In genomic region chr2:10124538-10125045, GRCh38 we compare ENCODE assay signal across 8 cellular contexts. TPM values are rescaled to one million over a fixed set of nuclear protein-coding genes. Genes with fewer than 3 reads are reported as not detected.
DNase-seq lines count a peak whose midpoint lies in the region; ATAC-seq and TF ChIP-seq lines count a peak whose summit lies in the region.

No MANE protein-coding gene starts in this region.

- POLR2A ChIA-PET in WTC11 (lab: Charles Lee): interaction anchor here (0.8 kb wide), 1 partner anchor 310 kb away, joined by 3 read pairs; no protein-coding TSS in a partner anchor

- H3K9me3 Mint-ChIP-seq in CD4-positive, CD25-positive, alpha-beta regulatory T cell: peaks cover 0 to 1% (median 0%) of the 10 kb centered on the region in 7 donors
- no peaks in the 10 kb centered on the region for H3K9me3 Mint-ChIP-seq in WTC11
- no peaks in the 10 kb centered on the region for H3K9me3 Mint-ChIP-seq in progenitor cell of endocrine pancreas (ENCODE audit: low read depth)

- H3K27me3 Mint-ChIP-seq in CD4-positive, CD25-positive, alpha-beta regulatory T cell: peaks cover 6% of the 10 kb centered on the region
- no peaks in the 10 kb centered on the region for H3K27me3 Mint-ChIP-seq in WTC11 (ENCODE audit: low read depth)
- H3K27me3 Mint-ChIP-seq in progenitor cell of endocrine pancreas: peaks cover 3% of the 10 kb centered on the region

- no peak for ATAC-seq in CD4-positive, CD25-positive, alpha-beta regulatory T cell (ENCODE audit: low read depth in 2 of 2)
- ATAC-seq in WTC11: no peak
- no peak for ATAC-seq in HG02852 (IDR thresholded peaks at IDR 0.05; ENCODE audit: unreplicated experiment)

- H4K20me1 ChIP-seq in GM23248 (ENCODE audit: insufficient read depth): no peaks in the 10 kb centered on the region

- H3K4me1 Mint-ChIP-seq in CD4-positive, CD25-positive, alpha-beta regulatory T cell: peaks cover 19 to 73% (median 51%) of the 10 kb centered on the region in 4 donors
- peaks cover 36% of the 10 kb centered on the region for H3K4me1 Mint-ChIP-seq in WTC11
- H3K4me1 Mint-ChIP-seq in progenitor cell of endocrine pancreas (ENCODE audit: low read depth): peaks cover 31% of the 10 kb centered on the region

- WGBS in GM23248 (ENCODE audit: low coverage in 1 of 2, low lambda C conversion rate in 2 of 2, missing lambda C conversion rate in 2 of 2), 2 experiments: 2 to 3% methylated on average over 5 of the region's 5 CpGs

- peak overlapping the region; percentile 93 for H3K4me2 ChIP-seq in GM23248 (ENCODE audit: unreplicated experiment)

- H3K9me3 ChIP-seq in CD4-positive, CD25-positive, alpha-beta regulatory T cell (ENCODE audit: control insufficient read depth in 2 of 2, low read length in 2 of 2): no peaks in the 10 kb centered on the region
- H3K9me3 ChIP-seq in GM23248 (ENCODE audit: low read depth): no peaks in the 10 kb centered on the region

- H3K27me3 ChIP-seq in CD4-positive, CD25-positive, alpha-beta regulatory T cell (ENCODE audit: control insufficient read depth, insufficient read depth, low read length): no peaks in the 10 kb centered on the region
- no peaks in the 10 kb centered on the region for H3K27me3 ChIP-seq in GM23248 (replicated peaks; ENCODE audit: insufficient read depth)

- peaks cover 64% of the 10 kb centered on the region for H3K4me1 ChIP-seq in CD4-positive, CD25-positive, alpha-beta regulatory T cell (ENCODE audit: control insufficient read depth, insufficient read depth, low read length, poor library complexity, severe bottlenecking)
- peaks cover 29% of the 10 kb centered on the region for H3K4me1 ChIP-seq in GM23248 (ENCODE audit: insufficient read depth)

- H3K9me2 ChIP-seq in GM23248 (ENCODE audit: insufficient read depth): no peaks in the 10 kb centered on the region

- peaks cover 30% of the 10 kb centered on the region for H3F3A ChIP-seq in GM23248 (ENCODE audit: insufficient read depth)

- H3K79me2 ChIP-seq in GM23248 (ENCODE audit: insufficient read depth): peaks cover 6% of the 10 kb centered on the region; the same call in 1 of the 2 replicates

- H3K36me3 Mint-ChIP-seq in CD4-positive, CD25-positive, alpha-beta regulatory T cell: no peaks in the 10 kb centered on the region
- H3K36me3 Mint-ChIP-seq in WTC11 (peaks cover 61% of the 10 kb centered on the region), progenitor cell of endocrine pancreas (ENCODE audit: insufficient read depth) (peaks cover 10% of the 10 kb centered on the region)

- no peak overlapping the region for H2AFZ ChIP-seq in GM23248

- peak overlapping the region; percentile 53 for H3K27ac ChIP-seq in CD4-positive, CD25-positive, alpha-beta regulatory T cell (ENCODE audit: insufficient read depth, low read length, poor library complexity, severe bottlenecking)
- peak overlapping the region; percentile 83 for H3K27ac ChIP-seq in GM23248

- peak overlapping the region; percentile 68 for H3K4me3 ChIP-seq in CD4-positive, CD25-positive, alpha-beta regulatory T cell (ENCODE audit: low read depth, low read length)
- H3K4me3 ChIP-seq in GM23248 (peak overlapping the region; percentile 80), fibroblast of pulmonary artery (replicated peaks; ENCODE audit: low read depth, low read length) (no peak overlapping the region)

- peak overlapping the region; percentile 11 to 96 (median 86) for H3K4me3 Mint-ChIP-seq in CD4-positive, CD25-positive, alpha-beta regulatory T cell
- H3K4me3 Mint-ChIP-seq in WTC11: peak overlapping the region; percentile 91
- peak overlapping the region; percentile 81 for H3K4me3 Mint-ChIP-seq in progenitor cell of endocrine pancreas (ENCODE audit: low read depth)

- no peaks in the 10 kb centered on the region for H3K36me3 ChIP-seq in CD4-positive, CD25-positive, alpha-beta regulatory T cell (ENCODE audit: control insufficient read depth, insufficient read depth, low read length)
- H3K36me3 ChIP-seq in GM23248 (ENCODE audit: low read depth): no peaks in the 10 kb centered on the region

- peak; percentile 40 for TF ChIP-seq CTCF in WTC11 (IDR thresholded peaks at IDR 0.05)
- TF ChIP-seq CTCF in fibroblast of pulmonary artery (IDR thresholded peaks at IDR 0.05; ENCODE audit: low read length, missing control alignments): peak; percentile 60
- TF ChIP-seq CTCF in progenitor cell of endocrine pancreas (IDR thresholded peaks at IDR 0.05; ENCODE audit: unreplicated experiment): peak; percentile 81

- CTCF ChIA-PET in WTC11 (lab: Charles Lee): interaction anchor here (0.5 to 3.2 kb wide), 25 partner anchors 8 to 322 kb away, joined by 3 to 47 read pairs (median 4); partner anchors contain the start of genes CYS1 and HPCAL1

- peak overlapping the region in 2 of 3 donors; percentile 22 to 86 for H3K27ac Mint-ChIP-seq in CD4-positive, CD25-positive, alpha-beta regulatory T cell
- H3K27ac Mint-ChIP-seq in WTC11: no peak overlapping the region
- H3K27ac Mint-ChIP-seq in progenitor cell of endocrine pancreas: no peak overlapping the region

- in situ Hi-C loops in GM23248 (cut with MboI): loop anchor here (25.0 kb wide), 1 partner anchor 538 kb away; no protein-coding TSS in a partner anchor

- DNase-seq in CD4-positive, CD25-positive, alpha-beta regulatory T cell: peak; percentile 45 to 86 (median 80)
- peak; percentile 87 for DNase-seq in GM23248
- DNase-seq in NCI-H345 treated with DMSO at 0.1 percent for 48 hours (lab: John Stamatoyannopoulos, UW; ENCODE audit: unreplicated experiment): peak; percentile 50
- DNase-seq in WTC11 (ENCODE audit: low spot score): no peak
- peak; percentile 85 for DNase-seq in fibroblast of pulmonary artery (ENCODE audit: low read depth)
- DNase-seq in progenitor cell of endocrine pancreas (ENCODE audit: low spot score, unreplicated experiment): no peak
- no peak for DNase-seq in NCI-H128 (lab: John Stamatoyannopoulos, UW; ENCODE audit: unreplicated experiment)

- peak overlapping the region; percentile 69 for H3K9ac ChIP-seq in GM23248

TF ChIP-seq in WTC11, 78 proteins besides CTCF, POLR2A, EP300 and RAD21:
- TF ChIP-seq IRF2 (CRISPR knock-in tag; IDR thresholded peaks at IDR 0.05; ENCODE audit: borderline replicate concordance, low read depth): no peak
- TF ChIP-seq E2F5 (CRISPR knock-in tag; IDR thresholded peaks at IDR 0.05): no peak
- no peak for TF ChIP-seq FOXJ3 (CRISPR knock-in tag; IDR thresholded peaks at IDR 0.05; ENCODE audit: borderline replicate concordance)
- TF ChIP-seq NR3C1 (CRISPR knock-in tag; conservative IDR thresholded peaks at IDR 0.05; ENCODE audit: low read depth): no peak
- TF ChIP-seq ZNF423 (CRISPR knock-in tag; IDR thresholded peaks at IDR 0.05): no peak
- TF ChIP-seq KAT7 (CRISPR knock-in tag; IDR thresholded peaks at IDR 0.05; ENCODE audit: borderline replicate concordance): no peak
- TF ChIP-seq ZNF219 (CRISPR knock-in tag; IDR thresholded peaks at IDR 0.05; ENCODE audit: borderline replicate concordance): no peak
- no peak for TF ChIP-seq ZNF121 (CRISPR knock-in tag; IDR thresholded peaks at IDR 0.05)
- TF ChIP-seq SP1 (CRISPR knock-in tag; conservative IDR thresholded peaks at IDR 0.05): no peak
- no peak for TF ChIP-seq PRDM15 (CRISPR knock-in tag; IDR thresholded peaks at IDR 0.05)
- TF ChIP-seq SOX15 (CRISPR knock-in tag; IDR thresholded peaks at IDR 0.05): no peak

RNA-seq across cellular contexts. Expression of gene RRM2, which starts 2.1 kb away (rescaled TPM):
- total RNA-seq in CD4-positive, CD25-positive, alpha-beta regulatory T cell: 7.9 TPM
- polyA plus RNA-seq in CD4-positive, CD25-positive, alpha-beta regulatory T cell: 10 to 100 TPM in 2 of 4 donors, 1 to 10 TPM in 2; 7.9 to 25.8 (median 16.7) TPM
- total RNA-seq in GM23248 (2014; rRNA removed; shearing (Covaris generic)): 17.6 and 23.5 TPM in 2 replicates
- polyA plus RNA-seq in GM23248 (2016; fragmentation: Nextera tagmentation; extraction: Ambion mirVana): 79.2 and 79.3 TPM in 2 replicates
- 119 to 129 TPM (median 126 TPM) in 3 replicates for total RNA-seq in WTC11 (2021)
- total RNA-seq in progenitor cell of endocrine pancreas: 70.3 and 79.8 TPM in 2 replicates

RNA-seq across cellular contexts. Expression of gene CYS1, which starts 44.4 kb away (rescaled TPM):
- not detected for total RNA-seq in CD4-positive, CD25-positive, alpha-beta regulatory T cell
- not detected for polyA plus RNA-seq in CD4-positive, CD25-positive, alpha-beta regulatory T cell
- total RNA-seq in GM23248 (2014; rRNA removed; shearing (Covaris generic)): 6.1 and 7.1 TPM in 2 replicates
- 2.8 and 3.1 TPM in 2 replicates for polyA plus RNA-seq in GM23248 (2016; fragmentation: Nextera tagmentation; extraction: Ambion mirVana)
- total RNA-seq in WTC11 (2021): 0.85 to 1.2 TPM (median 1.1 TPM) in 3 replicates
- total RNA-seq in progenitor cell of endocrine pancreas: 2.3 and 2.5 TPM in 2 replicates

Comparison
In these comparisons a context has a peak if more than half of its experiments do, and no peak if none do; other contexts are left out.
1. DNase-seq: peak in CD4-positive, CD25-positive, alpha-beta regulatory T cell (3 of 3), GM23248 (single experiment), NCI-H345 treated with DMSO at 0.1 percent for 48 hours (single experiment) and fibroblast of pulmonary artery (single experiment); none in WTC11 (single experiment), progenitor cell of endocrine pancreas (single experiment) and NCI-H128 (single experiment).
2. H3K27ac Mint-ChIP-seq: peak in CD4-positive, CD25-positive, alpha-beta regulatory T cell (2 of 3); none in WTC11 (single experiment) and progenitor cell of endocrine pancreas (single experiment).
3. Peak in every context shown above with its lines, with median percentiles within 50 percentile points of each other: H3K4me3 Mint-ChIP-seq and CTCF ChIP-seq.